Comparison of ENCODE assay signal across 9 cellular contexts in genomic region chr6:30075094-30075986, GRCh38. TPM values are rescaled to one million over a fixed set of nuclear protein-coding genes. Genes with fewer than 3 reads are reported as not detected.
A peak's percentile ranks its signal among the peaks of the same experiment; 100 is the strongest.
DNase-seq lines count a peak whose midpoint lies in the region; TF ChIP-seq lines count a peak whose summit lies in the region.
"Had no signal": no experiment of that assay in that cellular context is flagged by ENCODE, and none has a peak within 500 bp of the region (broad histone marks: within the 10 kb centered on the region; RNA-seq: fewer than 3 reads in every experiment).

Gene RNF39 (minus strand): TSS chr6:30075769. CDS start chr6:30075585, 184 bp downstream.

- no peak within 1 kb of the TSS for H3K9ac ChIP-seq in SU-DHL-6 (ENCODE audit: low read length)

- no peaks in the 10 kb centered on the region for H4K20me1 ChIP-seq in SU-DHL-6 (ENCODE audit: low read depth, low read length)

- TF ChIP-seq POLR2A in esophagus squamous epithelium (IDR thresholded peaks at IDR 0.05) = peak in 3 of 4 donors; percentile 20 to 58 (median 46)
- peak; percentile 85 for TF ChIP-seq POLR2A in prostate gland (IDR thresholded peaks at IDR 0.05)

- no peaks in the 10 kb centered on the region for H3K9me2 ChIP-seq in SU-DHL-6 (replicated peaks; ENCODE audit: insufficient read depth, low read length)

- TF ChIP-seq CTCF in SU-DHL-6 (IDR thresholded peaks at IDR 0.05; ENCODE audit: insufficient read depth, low read length, poor library complexity, severe bottlenecking) = peak; percentile 59
- peak in 5 of 6 experiments; percentile 31 to 47 (median 37) for TF ChIP-seq CTCF in esophagus squamous epithelium (IDR thresholded peaks at IDR 0.05)
- peak; percentile 22 to 73 (median 58) for TF ChIP-seq CTCF in prostate gland (IDR thresholded peaks at IDR 0.05)

- no peaks in the 10 kb centered on the region for H3F3A ChIP-seq in SU-DHL-6 (ENCODE audit: insufficient read depth)

- H3K4me1 ChIP-seq in esophagus squamous epithelium (peaks cover 14 to 55% (median 20%) of the 10 kb centered on the region in 3 donors), prostate gland (replicated peaks) (no peaks in the 10 kb centered on the region)

- no peak within 1 kb of the TSS for H3K4me2 ChIP-seq in SU-DHL-6 (ENCODE audit: low read depth, low read length, poor library complexity, severe bottlenecking)

- H3K79me2 ChIP-seq in SU-DHL-6 (ENCODE audit: insufficient read depth, low read length) = no peaks in the 10 kb centered on the region

- DNase-seq in DMS53 (lab: John Stamatoyannopoulos, UW) (peak; percentile 59), DMS53 treated with DMSO at 0.1 percent for 48 hours (lab: John Stamatoyannopoulos, UW; ENCODE audit: unreplicated experiment) (no peak), esophagus squamous epithelium (lab: John Stamatoyannopoulos, UW) (no peak), prostate gland (ENCODE audit: low spot score) (peak; percentile 93), NCI-H774 (lab: John Stamatoyannopoulos, UW) (no peak), HCEC 1CT (no peak)
- no peak for DNase-seq in activated effector memory CD4-positive, alpha-beta T cell treated with anti-CD3 and anti-CD28 coated beads, Interleukin-2, amount 50 U/mL, for 16 hours

- intact Hi-C loops in esophagus squamous epithelium (cut with DNase I) (no loop called here), prostate gland (cut with DNase I) (no loop called here)

- H3K9me3 ChIP-seq in SU-DHL-6 (ENCODE audit: insufficient read depth, low read length) (no peaks in the 10 kb centered on the region), esophagus squamous epithelium (no peaks in the 10 kb centered on the region), prostate gland (no peaks in the 10 kb centered on the region)

- H3K4me3 ChIP-seq in SU-DHL-6 (ENCODE audit: insufficient read depth, low read length, poor library complexity, severe bottlenecking) (no peak within 1 kb of the TSS), esophagus squamous epithelium (peak within 1 kb of the TSS; percentile 45 to 68 (median 62)), prostate gland (peak within 1 kb of the TSS; percentile 55 to 57)

- H3K36me3 ChIP-seq in SU-DHL-6 (ENCODE audit: low read length) = no peaks in the 10 kb centered on the region
- H3K36me3 ChIP-seq in esophagus squamous epithelium = peaks cover 0 to 25% (median 0%) of the 10 kb centered on the region in 3 donors
- no peaks in the 10 kb centered on the region for H3K36me3 ChIP-seq in prostate gland

- H2AFZ ChIP-seq in SU-DHL-6 (ENCODE audit: low read depth, low read length, severe bottlenecking) = no peak within 1 kb of the TSS

- H3K27ac ChIP-seq in SU-DHL-6 (ENCODE audit: low read depth, low read length) (no peak within 1 kb of the TSS), esophagus squamous epithelium (peak within 1 kb of the TSS; percentile 71 to 81 (median 74)), prostate gland (peak within 1 kb of the TSS; percentile 77 to 88)

- H3K27me3 ChIP-seq in SU-DHL-6 (ENCODE audit: low read length) (0 out of 2 replicates have a peak, but pooled peaks cover 3% of the 10 kb centered on the region), esophagus squamous epithelium (peaks cover 0 to 82% (median 5%) of the 10 kb centered on the region in 4 donors), prostate gland (replicated peaks; ENCODE audit: insufficient read depth) (no peaks in the 10 kb centered on the region)

- 2 to 3% methylated on average over 15 to 23 of the region's 71 CpGs for WGBS in esophagus squamous epithelium, 2 donors
- 1% methylated on average over 62 of the region's 71 CpGs for WGBS in prostate gland

RNA-seq across cellular contexts. Expression of gene RNF39, which starts in this region (rescaled TPM):
- 10 to 100 TPM in 1 of 4 donors, 1 to 10 TPM in 3; 3.1 to 11.4 (median 9.2) TPM for total RNA-seq in esophagus squamous epithelium
- 10 to 100 TPM in 1 of 2 donors, 1 to 10 TPM in 1; 9.0 to 29.1 TPM for total RNA-seq in prostate gland
- total RNA-seq: activated CD8-positive, alpha-beta memory T cell treated with anti-CD3 and anti-CD28 coated beads for 36 hours had no signal

Comparison
In these comparisons a context has a peak if more than half of its experiments do, and no peak if none do; other contexts are left out.
1. DNase-seq: peak in DMS53 (single experiment) and prostate gland (single experiment); none in DMS53 treated with DMSO at 0.1 percent for 48 hours (single experiment), esophagus squamous epithelium (single experiment), NCI-H774 (single experiment), activated effector memory CD4-positive, alpha-beta T cell treated with anti-CD3 and anti-CD28 coated beads, Interleukin-2, amount 50 U/mL, for 16 hours (single experiment) and HCEC 1CT (single experiment).
2. Peak in every context shown above with its lines, with median percentiles within 50 percentile points of each other: CTCF ChIP-seq.